ENCODE assay signal across 1 cellular context in the genomic region with DNA sequence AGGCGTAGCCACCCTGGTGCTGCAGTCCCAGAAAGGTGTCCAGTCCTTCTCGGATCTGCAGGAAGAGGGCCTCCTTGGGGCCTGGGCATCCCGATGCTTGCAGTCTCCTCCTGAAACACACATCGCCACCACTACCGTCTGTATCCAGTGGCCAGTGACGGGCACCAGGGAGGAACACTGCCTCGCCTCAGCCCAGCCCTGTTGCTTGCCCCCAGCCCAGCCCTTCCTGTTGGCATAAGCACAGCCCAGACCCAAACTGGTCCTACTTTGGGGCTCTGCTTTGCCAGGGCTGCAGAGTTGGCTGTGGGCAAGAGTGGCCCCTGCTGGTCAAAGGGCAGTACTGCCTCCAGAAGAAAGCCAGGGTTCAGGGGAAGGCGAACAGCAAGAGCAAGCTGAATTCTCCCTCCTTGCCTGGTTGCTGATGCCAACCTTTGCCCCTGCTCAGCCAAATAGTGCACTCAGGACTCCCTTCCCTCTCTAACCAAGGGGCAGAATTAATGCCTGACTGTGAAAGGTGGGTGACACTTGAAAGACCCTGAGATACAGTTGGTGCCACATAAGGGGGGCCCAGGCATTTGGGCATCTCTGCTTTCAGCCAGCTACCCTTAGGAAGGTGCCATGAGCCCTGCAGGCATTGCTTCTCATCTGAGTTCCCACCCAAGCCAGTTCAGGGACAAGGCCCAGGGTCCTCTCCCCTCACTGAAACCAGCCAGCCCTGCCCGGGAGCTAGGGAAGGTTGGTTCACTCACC.
TF ChIP-seq lines count a peak whose summit lies in the region.

No MANE protein-coding gene starts in this region.

TF ChIP-seq in HepG2, 621 proteins besides CTCF, POLR2A, EP300 and RAD21 (continued from another document and continues in another):
- peak; percentile 79; the same call in 1 of the 2 replicates for TF ChIP-seq ZBED4 (CRISPR knock-in tag; IDR thresholded peaks at IDR 0.05; ENCODE audit: borderline replicate concordance)
- TF ChIP-seq PHF5A (CRISPR knock-in tag; IDR thresholded peaks at IDR 0.05; ENCODE audit: low read depth, unreplicated experiment) = no peak
- TF ChIP-seq ZNF607 (CRISPR knock-in tag; IDR thresholded peaks at IDR 0.05; ENCODE audit: borderline replicate concordance) = 0 out of 2 replicates have a peak, but pooled peaks have one; percentile 14
- TF ChIP-seq NR1H2 (CRISPR knock-in tag; IDR thresholded peaks at IDR 0.05; ENCODE audit: borderline replicate concordance, low read depth) = no peak
- TF ChIP-seq MXD1 (CRISPR knock-in tag; IDR thresholded peaks at IDR 0.05) = no peak
- TF ChIP-seq ZNF256 (CRISPR knock-in tag; conservative IDR thresholded peaks at IDR 0.05) = no peak
- peak; percentile 90; the same call in 1 of the 2 replicates for TF ChIP-seq ZNF230 (CRISPR knock-in tag; IDR thresholded peaks at IDR 0.05)
- TF ChIP-seq, protein P1, sequence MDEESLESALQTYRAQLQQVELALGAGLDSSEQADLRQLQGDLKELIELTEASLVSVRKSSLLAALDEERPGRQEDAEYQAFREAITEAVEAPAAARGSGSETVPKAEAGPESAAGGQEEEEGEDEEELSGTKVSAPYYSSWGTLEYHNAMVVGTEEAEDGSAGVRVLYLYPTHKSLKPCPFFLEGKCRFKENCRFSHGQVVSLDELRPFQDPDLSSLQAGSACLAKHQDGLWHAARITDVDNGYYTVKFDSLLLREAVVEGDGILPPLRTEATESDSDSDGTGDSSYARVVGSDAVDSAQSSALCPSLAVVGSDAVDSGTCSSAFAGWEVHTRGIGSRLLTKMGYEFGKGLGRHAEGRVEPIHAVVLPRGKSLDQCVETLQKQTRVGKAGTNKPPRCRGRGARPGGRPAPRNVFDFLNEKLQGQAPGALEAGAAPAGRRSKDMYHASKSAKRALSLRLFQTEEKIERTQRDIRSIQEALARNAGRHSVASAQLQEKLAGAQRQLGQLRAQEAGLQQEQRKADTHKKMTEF (CRISPR knock-in tag; IDR thresholded peaks at IDR 0.05) = peak; percentile 45; the same call in 1 of the 2 replicates
- peak; percentile 46; the same call in 1 of the 2 replicates for TF ChIP-seq GATAD1 (CRISPR knock-in tag; IDR thresholded peaks at IDR 0.05)
- TF ChIP-seq, protein P2, sequence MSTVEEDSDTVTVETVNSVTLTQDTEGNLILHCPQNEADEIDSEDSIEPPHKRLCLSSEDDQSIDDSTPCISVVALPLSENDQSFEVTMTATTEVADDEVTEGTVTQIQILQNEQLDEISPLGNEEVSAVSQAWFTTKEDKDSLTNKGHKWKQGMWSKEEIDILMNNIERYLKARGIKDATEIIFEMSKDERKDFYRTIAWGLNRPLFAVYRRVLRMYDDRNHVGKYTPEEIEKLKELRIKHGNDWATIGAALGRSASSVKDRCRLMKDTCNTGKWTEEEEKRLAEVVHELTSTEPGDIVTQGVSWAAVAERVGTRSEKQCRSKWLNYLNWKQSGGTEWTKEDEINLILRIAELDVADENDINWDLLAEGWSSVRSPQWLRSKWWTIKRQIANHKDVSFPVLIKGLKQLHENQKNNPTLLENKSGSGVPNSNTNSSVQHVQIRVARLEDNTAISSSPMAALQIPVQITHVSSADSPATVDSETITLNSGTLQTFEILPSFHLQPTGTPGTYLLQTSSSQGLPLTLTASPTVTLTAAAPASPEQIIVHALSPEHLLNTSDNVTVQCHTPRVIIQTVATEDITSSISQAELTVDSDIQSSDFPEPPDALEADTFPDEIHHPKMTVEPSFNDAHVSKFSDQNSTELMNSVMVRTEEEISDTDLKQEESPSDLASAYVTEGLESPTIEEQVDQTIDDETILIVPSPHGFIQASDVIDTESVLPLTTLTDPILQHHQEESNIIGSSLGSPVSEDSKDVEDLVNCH (CRISPR knock-in tag; IDR thresholded peaks at IDR 0.05) = no peak
- 0 out of 2 replicates have a peak, but pooled peaks have one; percentile 30 for TF ChIP-seq SRY (CRISPR knock-in tag; IDR thresholded peaks at IDR 0.05)
- TF ChIP-seq ZFP41 (CRISPR knock-in tag; IDR thresholded peaks at IDR 0.05; ENCODE audit: borderline replicate concordance) = no peak
- TF ChIP-seq, protein P3, sequence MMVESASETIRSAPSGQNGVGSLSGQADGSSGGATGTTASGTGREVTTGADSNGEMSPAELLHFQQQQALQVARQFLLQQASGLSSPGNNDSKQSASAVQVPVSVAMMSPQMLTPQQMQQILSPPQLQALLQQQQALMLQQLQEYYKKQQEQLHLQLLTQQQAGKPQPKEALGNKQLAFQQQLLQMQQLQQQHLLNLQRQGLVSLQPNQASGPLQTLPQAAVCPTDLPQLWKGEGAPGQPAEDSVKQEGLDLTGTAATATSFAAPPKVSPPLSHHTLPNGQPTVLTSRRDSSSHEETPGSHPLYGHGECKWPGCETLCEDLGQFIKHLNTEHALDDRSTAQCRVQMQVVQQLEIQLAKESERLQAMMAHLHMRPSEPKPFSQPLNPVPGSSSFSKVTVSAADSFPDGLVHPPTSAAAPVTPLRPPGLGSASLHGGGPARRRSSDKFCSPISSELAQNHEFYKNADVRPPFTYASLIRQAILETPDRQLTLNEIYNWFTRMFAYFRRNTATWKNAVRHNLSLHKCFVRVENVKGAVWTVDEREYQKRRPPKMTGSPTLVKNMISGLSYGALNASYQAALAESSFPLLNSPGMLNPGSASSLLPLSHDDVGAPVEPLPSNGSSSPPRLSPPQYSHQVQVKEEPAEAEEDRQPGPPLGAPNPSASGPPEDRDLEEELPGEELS (CRISPR knock-in tag; IDR thresholded peaks at IDR 0.05) = no peak
- 0 out of 2 replicates have a peak, but pooled peaks have one; percentile 46 for TF ChIP-seq DNMT3B (CRISPR knock-in tag; conservative IDR thresholded peaks at IDR 0.05)
- TF ChIP-seq MED13 (CRISPR knock-in tag; IDR thresholded peaks at IDR 0.05) = no peak
- TF ChIP-seq RCOR2 (CRISPR knock-in tag; IDR thresholded peaks at IDR 0.05) = no peak
- TF ChIP-seq, protein P4, sequence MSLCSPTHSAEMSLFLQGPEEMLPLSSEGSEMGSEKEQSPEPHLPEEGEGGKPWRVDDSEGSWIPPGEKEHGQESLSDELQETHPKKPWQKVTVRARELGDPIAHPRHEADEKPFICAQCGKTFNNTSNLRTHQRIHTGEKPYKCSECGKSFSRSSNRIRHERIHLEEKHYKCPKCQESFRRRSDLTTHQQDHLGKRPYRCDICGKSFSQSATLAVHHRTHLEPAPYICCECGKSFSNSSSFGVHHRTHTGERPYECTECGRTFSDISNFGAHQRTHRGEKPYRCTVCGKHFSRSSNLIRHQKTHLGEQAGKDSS (CRISPR knock-in tag; IDR thresholded peaks at IDR 0.05; ENCODE audit: borderline replicate concordance, low read depth) = peak; percentile 26; the same call in 1 of the 2 replicates
- TF ChIP-seq ZNF33B (CRISPR knock-in tag; IDR thresholded peaks at IDR 0.05) = 0 out of 2 replicates have a peak, but pooled peaks have one; percentile 53
- no peak for TF ChIP-seq ZNF510 (CRISPR knock-in tag; IDR thresholded peaks at IDR 0.05; ENCODE audit: low read depth)
- TF ChIP-seq MTF2 (CRISPR knock-in tag; IDR thresholded peaks at IDR 0.05; ENCODE audit: borderline replicate concordance) = no peak
- peak; percentile 32; the same call in 1 of the 2 replicates for TF ChIP-seq NRL (CRISPR knock-in tag; IDR thresholded peaks at IDR 0.05; ENCODE audit: borderline replicate concordance)
- TF ChIP-seq DDIT3 (CRISPR knock-in tag; IDR thresholded peaks at IDR 0.05) = no peak
- TF ChIP-seq ZNF10 (CRISPR knock-in tag; IDR thresholded peaks at IDR 0.05; ENCODE audit: borderline replicate concordance, low read depth) = no peak
- TF ChIP-seq, protein P5, sequence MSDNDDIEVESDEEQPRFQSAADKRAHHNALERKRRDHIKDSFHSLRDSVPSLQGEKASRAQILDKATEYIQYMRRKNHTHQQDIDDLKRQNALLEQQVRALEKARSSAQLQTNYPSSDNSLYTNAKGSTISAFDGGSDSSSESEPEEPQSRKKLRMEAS (IDR thresholded peaks at IDR 0.05) = no peak
- peak; percentile 36 for TF ChIP-seq RXRA (CRISPR knock-in tag; IDR thresholded peaks at IDR 0.05)
- TF ChIP-seq THYN1 (CRISPR knock-in tag; IDR thresholded peaks at IDR 0.05; ENCODE audit: borderline replicate concordance, low read depth) = no peak
- TF ChIP-seq ATF2 (CRISPR knock-in tag; IDR thresholded peaks at IDR 0.05) = no peak
- TF ChIP-seq NFYC (CRISPR knock-in tag; IDR thresholded peaks at IDR 0.05) = no peak; the same call in 1 of the 2 replicates
- 0 out of 2 replicates have a peak, but pooled peaks have one; percentile 56 for TF ChIP-seq NFATC3 (CRISPR knock-in tag; IDR thresholded peaks at IDR 0.05)
- peak; percentile 34; the same call in 1 of the 2 replicates for TF ChIP-seq ZNF337 (CRISPR knock-in tag; IDR thresholded peaks at IDR 0.05; ENCODE audit: borderline replicate concordance, low read depth)
- TF ChIP-seq ZNF552 (CRISPR knock-in tag; IDR thresholded peaks at IDR 0.05; ENCODE audit: borderline replicate concordance) = 0 out of 2 replicates have a peak, but pooled peaks have one; percentile 50
- TF ChIP-seq HNF1B (CRISPR knock-in tag; IDR thresholded peaks at IDR 0.05) = peak; percentile 69
- TF ChIP-seq ZNF598 (CRISPR knock-in tag; IDR thresholded peaks at IDR 0.05; ENCODE audit: borderline replicate concordance) = peak; percentile 78; the same call in 1 of the 2 replicates
- TF ChIP-seq ZFX (CRISPR knock-in tag; IDR thresholded peaks at IDR 0.05; ENCODE audit: low read depth) = peak; percentile 29; the same call in 1 of the 2 replicates
- TF ChIP-seq JUNB (CRISPR knock-in tag; IDR thresholded peaks at IDR 0.05; ENCODE audit: borderline replicate concordance) = no peak
- TF ChIP-seq ZNF333 (CRISPR knock-in tag; IDR thresholded peaks at IDR 0.05; ENCODE audit: borderline replicate concordance) = 0 out of 2 replicates have a peak, but pooled peaks have one; percentile 26
